In the genomic region with DNA sequence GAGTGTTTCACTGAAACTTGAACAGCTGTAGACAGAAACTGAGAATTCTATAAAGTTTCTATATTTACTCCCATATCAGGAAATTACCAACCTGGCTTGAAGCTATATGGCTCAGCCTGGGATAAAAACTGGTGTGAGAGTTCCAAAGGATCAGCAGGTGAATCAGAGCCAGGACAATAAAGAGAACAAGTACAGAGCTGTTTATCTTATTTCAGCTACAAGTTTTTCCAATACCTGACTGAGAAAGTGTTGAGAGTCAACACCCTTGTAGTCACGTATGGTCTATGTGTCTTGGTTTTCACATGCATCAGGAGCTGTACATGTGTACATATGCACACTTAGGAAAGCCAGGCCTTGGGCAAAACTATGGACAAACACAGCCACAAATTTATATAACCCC, we compare ENCODE assay signal across 1 cellular context.
A peak's percentile ranks its signal among the peaks of the same experiment; 100 is the strongest.
TF ChIP-seq lines count a peak whose summit lies in the region.

No MANE protein-coding gene starts in this region.

TF ChIP-seq in HepG2, 621 proteins besides CTCF, POLR2A, EP300 and RAD21 (continued from another document):
- TF ChIP-seq, protein P1, sequence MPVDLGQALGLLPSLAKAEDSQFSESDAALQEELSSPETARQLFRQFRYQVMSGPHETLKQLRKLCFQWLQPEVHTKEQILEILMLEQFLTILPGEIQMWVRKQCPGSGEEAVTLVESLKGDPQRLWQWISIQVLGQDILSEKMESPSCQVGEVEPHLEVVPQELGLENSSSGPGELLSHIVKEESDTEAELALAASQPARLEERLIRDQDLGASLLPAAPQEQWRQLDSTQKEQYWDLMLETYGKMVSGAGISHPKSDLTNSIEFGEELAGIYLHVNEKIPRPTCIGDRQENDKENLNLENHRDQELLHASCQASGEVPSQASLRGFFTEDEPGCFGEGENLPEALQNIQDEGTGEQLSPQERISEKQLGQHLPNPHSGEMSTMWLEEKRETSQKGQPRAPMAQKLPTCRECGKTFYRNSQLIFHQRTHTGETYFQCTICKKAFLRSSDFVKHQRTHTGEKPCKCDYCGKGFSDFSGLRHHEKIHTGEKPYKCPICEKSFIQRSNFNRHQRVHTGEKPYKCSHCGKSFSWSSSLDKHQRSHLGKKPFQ (CRISPR knock-in tag; IDR thresholded peaks at IDR 0.05; ENCODE audit: insufficient replicate concordance) = peak; percentile 21
- TF ChIP-seq ZNF101 (CRISPR knock-in tag; IDR thresholded peaks at IDR 0.05; ENCODE audit: borderline replicate concordance, low read depth) (no peak), ZNF382 (CRISPR knock-in tag; IDR thresholded peaks at IDR 0.05; ENCODE audit: borderline replicate concordance) (no peak), SMYD3 (CRISPR knock-in tag; IDR thresholded peaks at IDR 0.05) (0 out of 2 replicates have a peak, but pooled peaks have one; percentile 1), ZBTB20 (CRISPR knock-in tag; IDR thresholded peaks at IDR 0.05; ENCODE audit: borderline replicate concordance, low read depth) (no peak), RBFOX2 (IDR thresholded peaks at IDR 0.05; ENCODE audit: low read depth, low read length) (peak; percentile 64), KLF16 (CRISPR knock-in tag; IDR thresholded peaks at IDR 0.05) (peak in 1 of 2 experiments; percentile 8; a peak in 1 of 4 replicates), ELF3 (CRISPR knock-in tag; IDR thresholded peaks at IDR 0.05) (no peak), NFE2 (CRISPR knock-in tag; IDR thresholded peaks at IDR 0.05) (no peak)
- TF ChIP-seq, protein P2, sequence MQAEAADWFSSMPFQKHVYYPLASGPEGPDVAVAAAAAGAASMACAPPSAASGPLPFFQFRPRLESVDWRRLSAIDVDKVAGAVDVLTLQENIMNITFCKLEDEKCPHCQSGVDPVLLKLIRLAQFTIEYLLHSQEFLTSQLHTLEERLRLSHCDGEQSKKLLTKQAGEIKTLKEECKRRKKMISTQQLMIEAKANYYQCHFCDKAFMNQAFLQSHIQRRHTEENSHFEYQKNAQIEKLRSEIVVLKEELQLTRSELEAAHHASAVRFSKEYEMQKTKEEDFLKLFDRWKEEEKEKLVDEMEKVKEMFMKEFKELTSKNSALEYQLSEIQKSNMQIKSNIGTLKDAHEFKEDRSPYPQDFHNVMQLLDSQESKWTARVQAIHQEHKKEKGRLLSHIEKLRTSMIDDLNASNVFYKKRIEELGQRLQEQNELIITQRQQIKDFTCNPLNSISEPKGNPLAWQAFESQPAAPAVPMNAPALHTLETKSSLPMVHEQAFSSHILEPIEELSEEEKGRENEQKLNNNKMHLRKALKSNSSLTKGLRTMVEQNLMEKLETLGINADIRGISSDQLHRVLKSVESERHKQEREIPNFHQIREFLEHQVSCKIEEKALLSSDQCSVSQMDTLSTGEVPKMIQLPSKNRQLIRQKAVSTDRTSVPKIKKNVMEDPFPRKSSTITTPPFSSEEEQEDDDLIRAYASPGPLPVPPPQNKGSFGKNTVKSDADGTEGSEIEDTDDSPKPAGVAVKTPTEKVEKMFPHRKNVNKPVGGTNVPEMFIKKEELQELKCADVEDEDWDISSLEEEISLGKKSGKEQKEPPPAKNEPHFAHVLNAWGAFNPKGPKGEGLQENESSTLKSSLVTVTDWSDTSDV (CRISPR knock-in tag; IDR thresholded peaks at IDR 0.05) = no peak
- TF ChIP-seq, protein P3, sequence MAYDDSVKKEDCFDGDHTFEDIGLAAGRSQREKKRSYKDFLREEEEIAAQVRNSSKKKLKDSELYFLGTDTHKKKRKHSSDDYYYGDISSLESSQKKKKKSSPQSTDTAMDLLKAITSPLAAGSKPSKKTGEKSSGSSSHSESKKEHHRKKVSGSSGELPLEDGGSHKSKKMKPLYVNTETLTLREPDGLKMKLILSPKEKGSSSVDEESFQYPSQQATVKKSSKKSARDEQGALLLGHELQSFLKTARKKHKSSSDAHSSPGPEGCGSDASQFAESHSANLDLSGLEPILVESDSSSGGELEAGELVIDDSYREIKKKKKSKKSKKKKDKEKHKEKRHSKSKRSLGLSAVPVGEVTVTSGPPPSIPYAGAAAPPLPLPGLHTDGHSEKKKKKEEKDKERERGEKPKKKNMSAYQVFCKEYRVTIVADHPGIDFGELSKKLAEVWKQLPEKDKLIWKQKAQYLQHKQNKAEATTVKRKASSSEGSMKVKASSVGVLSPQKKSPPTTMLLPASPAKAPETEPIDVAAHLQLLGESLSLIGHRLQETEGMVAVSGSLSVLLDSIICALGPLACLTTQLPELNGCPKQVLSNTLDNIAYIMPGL (CRISPR knock-in tag; IDR thresholded peaks at IDR 0.05; ENCODE audit: borderline replicate concordance in 1 of 2, low read depth in 1 of 2) = peak in 1 of 2 experiments; percentile 20; a peak in 1 of 4 replicates
- TF ChIP-seq, protein P4, sequence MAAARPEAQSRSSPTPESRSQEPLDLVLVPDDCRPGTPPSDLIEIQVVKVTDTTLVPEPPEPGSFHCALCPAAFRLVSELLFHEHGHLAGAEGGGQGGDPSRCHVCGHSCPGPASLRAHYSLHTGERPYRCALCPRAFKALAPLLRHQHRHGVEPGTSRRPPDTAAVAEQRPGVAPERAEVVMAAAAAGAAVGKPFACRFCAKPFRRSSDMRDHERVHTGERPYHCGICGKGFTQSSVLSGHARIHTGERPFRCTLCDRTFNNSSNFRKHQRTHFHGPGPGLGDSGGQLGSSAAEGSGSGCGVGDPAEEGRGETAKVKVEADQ (CRISPR knock-in tag; IDR thresholded peaks at IDR 0.05; ENCODE audit: borderline replicate concordance) = 0 out of 2 replicates have a peak, but pooled peaks have one; percentile 10
